ENCODE assay signal across 1 cellular context in genomic region chr4:182749768-182750167, GRCh38.
TF ChIP-seq lines count a peak whose summit lies in the region.

No MANE protein-coding gene starts in this region.

TF ChIP-seq in GM23338, 12 proteins besides CTCF, POLR2A, EP300 and RAD21 (continued from another document):
- TF ChIP-seq ZNF462 (CRISPR knock-in tag; IDR thresholded peaks at IDR 0.05) = no peak
- TF ChIP-seq JUNB (IDR thresholded peaks at IDR 0.05; ENCODE audit: unreplicated experiment) = no peak
- TF ChIP-seq ETS1 (IDR thresholded peaks at IDR 0.05) = no peak
